ENCODE assay signal across 8 cellular contexts in genomic region chr1:225766967-225767413, GRCh38. TPM values are rescaled to one million over a fixed set of nuclear protein-coding genes. Genes with fewer than 3 reads are reported as not detected.
A peak's percentile ranks its signal among the peaks of the same experiment; 100 is the strongest.
DNase-seq lines count a peak whose midpoint lies in the region; ATAC-seq and TF ChIP-seq lines count a peak whose summit lies in the region.

No MANE protein-coding gene starts in this region.

- H3K4me1 ChIP-seq in skeletal muscle satellite cell (ENCODE audit: control insufficient read depth, insufficient read depth, low read length): peaks cover 58% of the 10 kb centered on the region

- H3K9me3 ChIP-seq in skeletal muscle satellite cell (replicated peaks; ENCODE audit: low read length): no peaks in the 10 kb centered on the region

- H3K4me3 ChIP-seq in skeletal muscle satellite cell (ENCODE audit: low read length): peak overlapping the region; percentile 44

- H3K4me3 Mint-ChIP-seq in activated CD4-positive, alpha-beta memory T cell treated with anti-CD3 and anti-CD28 coated beads for 36 hours: no peak overlapping the region

- H3K4me2 ChIP-seq in skeletal muscle satellite cell (ENCODE audit: low read length): peak overlapping the region; percentile 76

- H3K9me3 Mint-ChIP-seq in activated CD4-positive, alpha-beta memory T cell treated with anti-CD3 and anti-CD28 coated beads for 36 hours: no peaks in the 10 kb centered on the region

- CTCF ChIA-PET in activated CD4-positive, alpha-beta memory T cell treated with anti-CD3 and anti-CD28 coated beads for 36 hours (lab: Charles Lee): interaction anchor here (0.6 kb wide), 1 partner anchor 1375 kb away, joined by 3 read pairs; no protein-coding TSS in a partner anchor

- H3K36me3 ChIP-seq in skeletal muscle satellite cell (ENCODE audit: insufficient read depth, low read length): no peaks in the 10 kb centered on the region

- ATAC-seq in SK-N-SH treated with all-trans-retinoic acid at 6 μM for 48 hours: peak; percentile 69

- intact Hi-C loops in activated CD4-positive, alpha-beta memory T cell treated with anti-CD3 and anti-CD28 coated beads for 36 hours (cut with micrococcal nuclease): no loop called here

- POLR2A ChIA-PET in activated CD4-positive, alpha-beta memory T cell treated with anti-CD3 and anti-CD28 coated beads for 36 hours (lab: Charles Lee): no interaction called here

- H3K4me1 Mint-ChIP-seq in activated CD4-positive, alpha-beta memory T cell treated with anti-CD3 and anti-CD28 coated beads for 36 hours (ENCODE audit: low read depth): no peaks in the 10 kb centered on the region

- DNase-seq in GM04504 (ENCODE audit: low read depth) (peak; percentile 93), glomerular visceral epithelial cell (ENCODE audit: extremely low spot score) (peak; percentile 94), iPS-NIHi11 (ENCODE audit: low spot score) (no peak), SK-N-DZ (ENCODE audit: low spot score) (no peak)
- DNase-seq in stimulated activated CD4-positive, alpha-beta T cell treated with anti-CD3 and anti-CD28 coated beads, Interleukin-4, amount 100 ng/mL, for 24 hours: no peak
- DNase-seq in activated CD4-positive, alpha-beta memory T cell treated with anti-CD3 and anti-CD28 coated beads for 36 hours: no peak

- no peaks in the 10 kb centered on the region for H3K27me3 ChIP-seq in skeletal muscle satellite cell (ENCODE audit: control insufficient read depth, insufficient read depth, low read length)

- no peak overlapping the region for H3K27ac Mint-ChIP-seq in activated CD4-positive, alpha-beta memory T cell treated with anti-CD3 and anti-CD28 coated beads for 36 hours

- peak overlapping the region; percentile 60 for H3K9ac ChIP-seq in skeletal muscle satellite cell (ENCODE audit: low read depth, low read length)

- no peaks in the 10 kb centered on the region for H3K36me3 Mint-ChIP-seq in activated CD4-positive, alpha-beta memory T cell treated with anti-CD3 and anti-CD28 coated beads for 36 hours

- peaks cover 8% of the 10 kb centered on the region for H3K27me3 Mint-ChIP-seq in activated CD4-positive, alpha-beta memory T cell treated with anti-CD3 and anti-CD28 coated beads for 36 hours

TF ChIP-seq in SK-N-SH treated with all-trans-retinoic acid at 6 μM for 48 hours, 23 proteins besides CTCF, POLR2A, EP300 and RAD21:
- no peak for TF ChIP-seq TOX (CRISPR knock-in tag; IDR thresholded peaks at IDR 0.05; ENCODE audit: borderline replicate concordance)
- no peak for TF ChIP-seq ZNF565 (CRISPR knock-in tag; conservative IDR thresholded peaks at IDR 0.05; ENCODE audit: low read depth)
- TF ChIP-seq ZNF8 (CRISPR knock-in tag; IDR thresholded peaks at IDR 0.05): no peak
- TF ChIP-seq RARB (CRISPR knock-in tag; IDR thresholded peaks at IDR 0.05): no peak
- peak; percentile 79; the same call in 1 of the 2 replicates for TF ChIP-seq TCF4 (CRISPR knock-in tag; IDR thresholded peaks at IDR 0.05; ENCODE audit: borderline replicate concordance)
- TF ChIP-seq ESRRG (CRISPR knock-in tag; IDR thresholded peaks at IDR 0.05): no peak
- no peak for TF ChIP-seq PPARA (CRISPR knock-in tag; IDR thresholded peaks at IDR 0.05; ENCODE audit: borderline replicate concordance)
- TF ChIP-seq ZC3H10 (CRISPR knock-in tag; IDR thresholded peaks at IDR 0.05): peak; percentile 11; the same call in 1 of the 2 replicates
- TF ChIP-seq BACH2 (CRISPR knock-in tag; IDR thresholded peaks at IDR 0.05; ENCODE audit: borderline replicate concordance): no peak
- no peak for TF ChIP-seq ZFP3 (CRISPR knock-in tag; IDR thresholded peaks at IDR 0.05)
- TF ChIP-seq ISL1 (CRISPR knock-in tag; IDR thresholded peaks at IDR 0.05): peak; percentile 62; the same call in 1 of the 2 replicates

RNA-seq across cellular contexts. Expression of gene SRP9, which starts 10.6 kb away (rescaled TPM):
- 202 and 253 TPM in 2 replicates for total RNA-seq in skeletal muscle satellite cell (2012; rRNA removed)
- 718 and 771 TPM in 2 replicates for polyA plus RNA-seq in SK-N-DZ (2014; cell fraction: cytosol; rRNA removed)
- polyA plus RNA-seq in SK-N-DZ (2014; cell fraction: nucleus; rRNA removed): 323 and 469 TPM in 2 replicates
- 100 to 1,000 TPM; 294 to 314 TPM for total RNA-seq in activated CD4-positive, alpha-beta memory T cell treated with anti-CD3 and anti-CD28 coated beads for 36 hours

RNA-seq across cellular contexts. Expression of gene EPHX1, which starts 42.9 kb away (rescaled TPM):
- 16.4 and 33.5 TPM in 2 replicates for total RNA-seq in skeletal muscle satellite cell (2012; rRNA removed)
- 6.6 and 8.3 TPM in 2 replicates for polyA plus RNA-seq in SK-N-DZ (2014; cell fraction: cytosol; rRNA removed)
- polyA plus RNA-seq in SK-N-DZ (2014; cell fraction: nucleus; rRNA removed): 3.6 and 4.1 TPM in 2 replicates
- 1 to 10 TPM; 2.6 to 2.8 TPM for total RNA-seq in activated CD4-positive, alpha-beta memory T cell treated with anti-CD3 and anti-CD28 coated beads for 36 hours

Comparison
In these comparisons a context has a peak if more than half of its experiments do, and no peak if none do; other contexts are left out.
1. DNase-seq: peak in GM04504 (single experiment) and glomerular visceral epithelial cell (single experiment); none in iPS-NIHi11 (single experiment), stimulated activated CD4-positive, alpha-beta T cell treated with anti-CD3 and anti-CD28 coated beads, Interleukin-4, amount 100 ng/mL, for 24 hours (single experiment), SK-N-DZ (single experiment) and activated CD4-positive, alpha-beta memory T cell treated with anti-CD3 and anti-CD28 coated beads for 36 hours (single experiment).